In the genomic region with DNA sequence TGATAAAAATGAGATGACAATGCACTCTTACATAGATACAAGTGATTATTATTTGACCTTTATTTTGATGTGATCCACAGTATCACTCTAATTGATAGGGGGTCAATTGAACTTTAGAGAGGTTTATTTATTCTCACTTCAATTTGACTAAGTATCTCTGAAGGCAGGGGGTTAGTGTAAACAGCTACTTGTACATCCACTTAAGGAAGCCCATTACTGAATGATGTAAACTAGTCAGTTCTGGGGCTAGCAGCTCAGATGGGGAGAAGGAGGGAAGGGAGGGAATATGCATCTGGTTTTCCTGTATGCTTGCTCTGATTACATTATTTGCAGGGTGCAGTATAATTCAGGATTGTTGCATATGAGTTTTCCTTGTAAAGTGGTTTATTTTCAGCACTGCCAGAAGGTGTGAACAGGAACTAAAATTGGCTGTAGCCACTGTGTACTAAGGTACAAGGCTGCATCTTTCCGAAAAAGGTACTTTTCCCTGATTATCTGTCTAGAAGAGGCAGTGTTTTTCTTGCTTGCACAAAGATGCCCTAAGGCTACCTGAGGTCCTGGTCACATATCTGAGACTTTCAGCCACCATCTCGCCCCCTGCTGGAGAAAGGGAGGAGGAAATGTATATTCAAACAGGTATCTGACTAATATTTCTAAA, we compare ENCODE assay signal across 8 cellular contexts. TPM values are rescaled to one million over a fixed set of nuclear protein-coding genes. Genes with fewer than 3 reads are reported as not detected.
DNase-seq lines count a peak whose midpoint lies in the region; ATAC-seq, FAIRE-seq and TF ChIP-seq lines count a peak whose summit lies in the region.

No MANE protein-coding gene starts in this region.

- ATAC-seq in WTC11, result 0 out of 2 replicates have a peak, but pooled peaks have one; percentile 32
- peak; percentile 54 for ATAC-seq in naive thymus-derived CD4-positive, alpha-beta T cell
- ATAC-seq in GM18520 (IDR thresholded peaks at IDR 0.05; ENCODE audit: unreplicated experiment), result no peak

- peak; percentile 61; the same call in 1 of the 2 replicates for TF ChIP-seq RAD21 in Ishikawa (IDR thresholded peaks at IDR 0.05; ENCODE audit: low read depth)

- H3K4me3 ChIP-seq in naive thymus-derived CD4-positive, alpha-beta T cell (ENCODE audit: low read length), result no peak overlapping the region

- H3K4me3 Mint-ChIP-seq in WTC11, result no peak overlapping the region
- no peak overlapping the region for H3K4me3 Mint-ChIP-seq in naive thymus-derived CD4-positive, alpha-beta T cell

- 0 out of 2 replicates have a peak, but pooled peaks cover 6% of the 10 kb centered on the region for H3K36me3 Mint-ChIP-seq in WTC11
- peaks cover 0 to 31% (median 12%) of the 10 kb centered on the region in 5 donors for H3K36me3 Mint-ChIP-seq in naive thymus-derived CD4-positive, alpha-beta T cell

- POLR2A ChIA-PET in WTC11 (lab: Charles Lee), result no interaction called here
- POLR2A ChIA-PET in naive thymus-derived CD4-positive, alpha-beta T cell (lab: Charles Lee), result no interaction called here

- no peak overlapping the region for H3K27ac ChIP-seq in naive thymus-derived CD4-positive, alpha-beta T cell (ENCODE audit: low read depth, low read length)

- H3K27me3 ChIP-seq in naive thymus-derived CD4-positive, alpha-beta T cell (ENCODE audit: control insufficient read depth in 2 of 2, insufficient read depth in 2 of 2, low read length in 2 of 2), result no peaks in the 10 kb centered on the region

- H3K4me1 Mint-ChIP-seq in WTC11, result 0 out of 2 replicates have a peak, but pooled peaks cover 2% of the 10 kb centered on the region
- peaks cover 0 to 21% (median 14%) of the 10 kb centered on the region in 7 donors for H3K4me1 Mint-ChIP-seq in naive thymus-derived CD4-positive, alpha-beta T cell

- no peak overlapping the region for H3K27ac Mint-ChIP-seq in WTC11
- H3K27ac Mint-ChIP-seq in naive thymus-derived CD4-positive, alpha-beta T cell, result peak overlapping the region in 1 of 9 donors; percentile 3

- peak; percentile 63 for TF ChIP-seq CTCF in WTC11 (IDR thresholded peaks at IDR 0.05)

- no peaks in the 10 kb centered on the region for H3K9me3 Mint-ChIP-seq in WTC11
- H3K9me3 Mint-ChIP-seq in naive thymus-derived CD4-positive, alpha-beta T cell, result no peaks in the 10 kb centered on the region

- no peaks in the 10 kb centered on the region for H3K27me3 Mint-ChIP-seq in WTC11 (ENCODE audit: low read depth)
- H3K27me3 Mint-ChIP-seq in naive thymus-derived CD4-positive, alpha-beta T cell, result no peaks in the 10 kb centered on the region

- H3K36me3 ChIP-seq in naive thymus-derived CD4-positive, alpha-beta T cell (ENCODE audit: control insufficient read depth in 2 of 3, insufficient read depth in 3 of 3, low read length in 3 of 3), result no peaks in the 10 kb centered on the region

- no peaks in the 10 kb centered on the region for H3K4me1 ChIP-seq in naive thymus-derived CD4-positive, alpha-beta T cell (ENCODE audit: control insufficient read depth in 2 of 2, insufficient read depth in 2 of 2, low read length in 2 of 2)

- no peaks in the 10 kb centered on the region for H3K9me3 ChIP-seq in naive thymus-derived CD4-positive, alpha-beta T cell (ENCODE audit: control insufficient read depth in 2 of 3, low read length in 3 of 3)

- DNase-seq in NCI-H2081 (lab: John Stamatoyannopoulos, UW), result peak; percentile 40 to 62
- no peak for DNase-seq in NCI-H2081 treated with DMSO at 0.1 percent for 48 hours (lab: John Stamatoyannopoulos, UW)
- peak; percentile 67 for DNase-seq in WTC11 (ENCODE audit: low spot score)
- peak; percentile 56 for DNase-seq in ecto neural progenitor cell (ENCODE audit: low spot score)
- DNase-seq in naive thymus-derived CD4-positive, alpha-beta T cell, result peak in 4 of 9 donors; percentile 2 to 22 (median 12)
- peak; percentile 35 for DNase-seq in urothelium cell line (ENCODE audit: low spot score)

- intact Hi-C loops in naive thymus-derived CD4-positive, alpha-beta T cell (cut with micrococcal nuclease), result loop anchor here (1.0 to 2.0 kb wide), 2 partner anchors 40 to 131 kb away; no protein-coding TSS in a partner anchor

- FAIRE-seq in urothelium cell line (lab: Jason Lieb, UNC), result no peak

- TF ChIP-seq EP300 in Ishikawa (IDR thresholded peaks at IDR 0.05; ENCODE audit: borderline replicate concordance), result no peak

- CTCF ChIA-PET in WTC11 (lab: Charles Lee), result interaction anchor here (0.8 to 1.2 kb wide), 3 partner anchors 21 to 40 kb away, joined by 3 to 4 read pairs (median 3); no protein-coding TSS in a partner anchor
- CTCF ChIA-PET in naive thymus-derived CD4-positive, alpha-beta T cell (lab: Charles Lee), result interaction anchor here (0.6 kb wide), 1 partner anchor 30 kb away, joined by 3 read pairs; no protein-coding TSS in a partner anchor

TF ChIP-seq in Ishikawa, 13 proteins besides CTCF, POLR2A, EP300 and RAD21 (continues in another document):
- no peak for TF ChIP-seq FOXM1 (IDR thresholded peaks at IDR 0.05; ENCODE audit: borderline replicate concordance, low read depth)
- no peak for TF ChIP-seq YY1 (IDR thresholded peaks at IDR 0.05; ENCODE audit: low read depth)
- TF ChIP-seq, protein P1, sequence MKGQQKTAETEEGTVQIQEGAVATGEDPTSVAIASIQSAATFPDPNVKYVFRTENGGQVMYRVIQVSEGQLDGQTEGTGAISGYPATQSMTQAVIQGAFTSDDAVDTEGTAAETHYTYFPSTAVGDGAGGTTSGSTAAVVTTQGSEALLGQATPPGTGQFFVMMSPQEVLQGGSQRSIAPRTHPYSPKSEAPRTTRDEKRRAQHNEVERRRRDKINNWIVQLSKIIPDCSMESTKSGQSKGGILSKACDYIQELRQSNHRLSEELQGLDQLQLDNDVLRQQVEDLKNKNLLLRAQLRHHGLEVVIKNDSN (IDR thresholded peaks at IDR 0.05), result no peak
- no peak for TF ChIP-seq CREB1 (IDR thresholded peaks at IDR 0.05; ENCODE audit: low read depth)
- TF ChIP-seq ZBTB7A (IDR thresholded peaks at IDR 0.05; ENCODE audit: low read depth), result no peak

TF ChIP-seq in WTC11, 78 proteins besides CTCF, POLR2A, EP300 and RAD21 (continues in another document):
- TF ChIP-seq, protein P2, sequence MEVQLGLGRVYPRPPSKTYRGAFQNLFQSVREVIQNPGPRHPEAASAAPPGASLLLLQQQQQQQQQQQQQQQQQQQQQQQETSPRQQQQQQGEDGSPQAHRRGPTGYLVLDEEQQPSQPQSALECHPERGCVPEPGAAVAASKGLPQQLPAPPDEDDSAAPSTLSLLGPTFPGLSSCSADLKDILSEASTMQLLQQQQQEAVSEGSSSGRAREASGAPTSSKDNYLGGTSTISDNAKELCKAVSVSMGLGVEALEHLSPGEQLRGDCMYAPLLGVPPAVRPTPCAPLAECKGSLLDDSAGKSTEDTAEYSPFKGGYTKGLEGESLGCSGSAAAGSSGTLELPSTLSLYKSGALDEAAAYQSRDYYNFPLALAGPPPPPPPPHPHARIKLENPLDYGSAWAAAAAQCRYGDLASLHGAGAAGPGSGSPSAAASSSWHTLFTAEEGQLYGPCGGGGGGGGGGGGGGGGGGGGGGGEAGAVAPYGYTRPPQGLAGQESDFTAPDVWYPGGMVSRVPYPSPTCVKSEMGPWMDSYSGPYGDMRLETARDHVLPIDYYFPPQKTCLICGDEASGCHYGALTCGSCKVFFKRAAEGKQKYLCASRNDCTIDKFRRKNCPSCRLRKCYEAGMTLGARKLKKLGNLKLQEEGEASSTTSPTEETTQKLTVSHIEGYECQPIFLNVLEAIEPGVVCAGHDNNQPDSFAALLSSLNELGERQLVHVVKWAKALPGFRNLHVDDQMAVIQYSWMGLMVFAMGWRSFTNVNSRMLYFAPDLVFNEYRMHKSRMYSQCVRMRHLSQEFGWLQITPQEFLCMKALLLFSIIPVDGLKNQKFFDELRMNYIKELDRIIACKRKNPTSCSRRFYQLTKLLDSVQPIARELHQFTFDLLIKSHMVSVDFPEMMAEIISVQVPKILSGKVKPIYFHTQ (CRISPR knock-in tag; IDR thresholded peaks at IDR 0.05), result no peak
- TF ChIP-seq NFYB (CRISPR knock-in tag; conservative IDR thresholded peaks at IDR 0.05; ENCODE audit: low read depth), result no peak
- TF ChIP-seq, protein P3, sequence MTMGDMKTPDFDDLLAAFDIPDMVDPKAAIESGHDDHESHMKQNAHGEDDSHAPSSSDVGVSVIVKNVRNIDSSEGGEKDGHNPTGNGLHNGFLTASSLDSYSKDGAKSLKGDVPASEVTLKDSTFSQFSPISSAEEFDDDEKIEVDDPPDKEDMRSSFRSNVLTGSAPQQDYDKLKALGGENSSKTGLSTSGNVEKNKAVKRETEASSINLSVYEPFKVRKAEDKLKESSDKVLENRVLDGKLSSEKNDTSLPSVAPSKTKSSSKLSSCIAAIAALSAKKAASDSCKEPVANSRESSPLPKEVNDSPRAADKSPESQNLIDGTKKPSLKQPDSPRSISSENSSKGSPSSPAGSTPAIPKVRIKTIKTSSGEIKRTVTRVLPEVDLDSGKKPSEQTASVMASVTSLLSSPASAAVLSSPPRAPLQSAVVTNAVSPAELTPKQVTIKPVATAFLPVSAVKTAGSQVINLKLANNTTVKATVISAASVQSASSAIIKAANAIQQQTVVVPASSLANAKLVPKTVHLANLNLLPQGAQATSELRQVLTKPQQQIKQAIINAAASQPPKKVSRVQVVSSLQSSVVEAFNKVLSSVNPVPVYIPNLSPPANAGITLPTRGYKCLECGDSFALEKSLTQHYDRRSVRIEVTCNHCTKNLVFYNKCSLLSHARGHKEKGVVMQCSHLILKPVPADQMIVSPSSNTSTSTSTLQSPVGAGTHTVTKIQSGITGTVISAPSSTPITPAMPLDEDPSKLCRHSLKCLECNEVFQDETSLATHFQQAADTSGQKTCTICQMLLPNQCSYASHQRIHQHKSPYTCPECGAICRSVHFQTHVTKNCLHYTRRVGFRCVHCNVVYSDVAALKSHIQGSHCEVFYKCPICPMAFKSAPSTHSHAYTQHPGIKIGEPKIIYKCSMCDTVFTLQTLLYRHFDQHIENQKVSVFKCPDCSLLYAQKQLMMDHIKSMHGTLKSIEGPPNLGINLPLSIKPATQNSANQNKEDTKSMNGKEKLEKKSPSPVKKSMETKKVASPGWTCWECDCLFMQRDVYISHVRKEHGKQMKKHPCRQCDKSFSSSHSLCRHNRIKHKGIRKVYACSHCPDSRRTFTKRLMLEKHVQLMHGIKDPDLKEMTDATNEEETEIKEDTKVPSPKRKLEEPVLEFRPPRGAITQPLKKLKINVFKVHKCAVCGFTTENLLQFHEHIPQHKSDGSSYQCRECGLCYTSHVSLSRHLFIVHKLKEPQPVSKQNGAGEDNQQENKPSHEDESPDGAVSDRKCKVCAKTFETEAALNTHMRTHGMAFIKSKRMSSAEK (CRISPR knock-in tag; IDR thresholded peaks at IDR 0.05; ENCODE audit: borderline replicate concordance), result no peak
- TF ChIP-seq GABPB1 (CRISPR knock-in tag; IDR thresholded peaks at IDR 0.05), result no peak
- TF ChIP-seq FOXK1 (CRISPR knock-in tag; IDR thresholded peaks at IDR 0.05), result no peak
- no peak for TF ChIP-seq ZNF317 (CRISPR knock-in tag; IDR thresholded peaks at IDR 0.05; ENCODE audit: borderline replicate concordance, low read depth)

RNA-seq across cellular contexts. Expression of a gene that starts 51.2 kb away (rescaled TPM):
- 80.1 to 96.9 TPM (median 91.0 TPM) in 3 replicates for total RNA-seq in WTC11 (2021)
- total RNA-seq in naive thymus-derived CD4-positive, alpha-beta T cell, result 10 to 100 TPM; 36.6 to 54.0 (median 39.5) TPM
- 10 to 100 TPM; 35.2 to 48.7 TPM for polyA plus RNA-seq in naive thymus-derived CD4-positive, alpha-beta T cell

RNA-seq across cellular contexts. Expression of a gene that starts 51.3 kb away (rescaled TPM):
- 13.0 to 14.3 TPM (median 13.8 TPM) in 3 replicates for total RNA-seq in WTC11 (2021)
- total RNA-seq in naive thymus-derived CD4-positive, alpha-beta T cell, result 10 to 100 TPM in 3 of 5 experiments, 1 to 10 TPM in 2; 5.0 to 12.6 (median 11.2) TPM
- 1 to 10 TPM; 3.7 to 6.0 TPM for polyA plus RNA-seq in naive thymus-derived CD4-positive, alpha-beta T cell
